Comparison of ENCODE assay signal across 15 cellular contexts in the genomic region with DNA sequence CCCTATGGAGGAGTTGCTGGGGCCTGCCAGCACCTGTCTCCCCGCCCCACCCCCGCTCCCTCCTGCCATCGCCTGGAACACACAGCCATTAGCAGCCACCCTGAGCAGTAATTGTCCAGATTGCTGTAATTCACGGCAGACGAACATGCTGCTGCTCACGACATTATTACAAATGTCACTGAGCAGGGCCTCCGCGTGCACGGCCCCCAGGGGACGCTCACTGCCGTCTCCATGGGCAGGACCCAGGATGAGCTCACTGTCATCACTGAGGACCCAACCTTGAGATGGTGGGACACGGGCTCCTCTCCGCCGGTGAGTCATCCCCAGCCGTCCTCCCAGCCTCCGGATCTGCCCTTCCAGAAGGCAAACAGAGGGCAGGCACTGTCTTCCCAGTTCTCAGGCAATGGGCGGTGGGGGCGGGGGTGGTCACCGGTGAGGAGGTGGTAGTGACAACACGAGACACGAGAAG.
DNase-seq lines count a peak whose midpoint lies in the region; ATAC-seq and TF ChIP-seq lines count a peak whose summit lies in the region.
"Had no signal": no experiment of that assay in that cellular context is flagged by ENCODE, and none has a peak within 500 bp of the region (broad histone marks: within the 10 kb centered on the region; RNA-seq: fewer than 3 reads in every experiment).

No MANE protein-coding gene starts in this region.

- WGBS in neuronal stem cell (ENCODE audit: extremely low coverage in 2 of 2, insufficient read length in 2 of 2, insufficient replicate concordance in 1 of 2), 2 donors, result no CpG with 5 or more reads among the region's 21 CpGs

- H2AFZ ChIP-seq in neuronal stem cell (ENCODE audit: low read length), result no peak overlapping the region

- TF ChIP-seq CTCF in A673 (conservative IDR thresholded peaks at IDR 0.05; ENCODE audit: low read depth, low read length) (no peak), ascending aorta (IDR thresholded peaks at IDR 0.05) (no peak)

- peaks cover 2% of the 10 kb centered on the region for H3K79me1 ChIP-seq in neuronal stem cell (ENCODE audit: low read depth, low read length)

- no peak overlapping the region for H4K91ac ChIP-seq in neuronal stem cell (ENCODE audit: low read depth, low read length, poor library complexity)

- no peak overlapping the region for H2BK5ac ChIP-seq in neuronal stem cell (ENCODE audit: low read length)

- CTCF ChIA-PET in A673 (lab: Charles Lee), result interaction anchor here (0.6 kb wide), 1 partner anchor 14 kb away, joined by 7 read pairs; no protein-coding TSS in a partner anchor

- intact Hi-C loops in A673 (cut with micrococcal nuclease; ENCODE audit: unreplicated experiment), result no loop called here
- intact Hi-C loops in ascending aorta (cut with DNase I), result no loop called here

- H3K4me2 ChIP-seq in neuronal stem cell (ENCODE audit: insufficient read depth, low read length, poor library complexity, severe bottlenecking), result no peak overlapping the region

- H3K4ac ChIP-seq in neuronal stem cell (ENCODE audit: low read length), result no peak overlapping the region

- H3K9ac ChIP-seq in neuronal stem cell (ENCODE audit: low read depth, low read length, poor library complexity), result peak overlapping the region; percentile 65

- H2BK120ac ChIP-seq in neuronal stem cell (ENCODE audit: low read depth, low read length), result no peak overlapping the region

- H2BK12ac ChIP-seq in neuronal stem cell (ENCODE audit: low read length), result no peak overlapping the region

- H3K4me1 ChIP-seq in A673 (ENCODE audit: insufficient read depth, low read length, poor library complexity, severe bottlenecking), result peaks cover 28% of the 10 kb centered on the region
- H3K4me1 ChIP-seq in ascending aorta, result peaks cover 42 to 78% of the 10 kb centered on the region in 2 donors
- peaks cover 10 to 16% of the 10 kb centered on the region in 2 donors for H3K4me1 ChIP-seq in neuronal stem cell (ENCODE audit: control insufficient read depth in 2 of 2, insufficient read depth in 1 of 2, low read depth in 1 of 2, low read length in 2 of 2)

- POLR2A ChIA-PET in A673 (lab: Charles Lee; ENCODE audit: low non-redundant PET), result interaction anchor here (0.6 kb wide), 1 partner anchor 416 kb away, joined by 5 read pairs; no protein-coding TSS in a partner anchor

- H3K18ac ChIP-seq in neuronal stem cell (ENCODE audit: low read length), result peak overlapping the region; percentile 35

- H3K4me3 ChIP-seq in A673 (ENCODE audit: low read depth, low read length, poor library complexity, severe bottlenecking) (no peak overlapping the region), ascending aorta (no peak overlapping the region), neuronal stem cell (ENCODE audit: low read length in 2 of 2) (no peak overlapping the region)

- H3K14ac ChIP-seq in neuronal stem cell (ENCODE audit: low read length), result no peak overlapping the region

- H2AK5ac ChIP-seq in neuronal stem cell (ENCODE audit: low read depth, low read length), result peak overlapping the region; percentile 28

- DNase-seq in A673 (ENCODE audit: low spot score), result peak; percentile 53
- DNase-seq in NCI-H1436 treated with DMSO at 0.1 percent for 48 hours (lab: John Stamatoyannopoulos, UW), result peak; percentile 83
- no peak for DNase-seq in ascending aorta (ENCODE audit: low spot score in 2 of 2)
- no peak for DNase-seq in neuronal stem cell (ENCODE audit: low spot score)
- no peak for DNase-seq in stimulated activated CD4-positive, alpha-beta T cell treated with anti-CD3 and anti-CD28 coated beads, Interleukin-2, amount 100 ng/mL, for 24 hours
- no peak for DNase-seq in kidney tubule cell (ENCODE audit: low spot score)
- DNase-seq: activated CD8-positive, alpha-beta memory T cell treated with anti-CD3 and anti-CD28 coated beads, Interleukin-2, amount 50 U/mL, for 4 hours; effector memory CD4-positive, alpha-beta T cell; KBM-7; left colon; NCI-H446 treated with DMSO at 0.1 percent for 48 hours; SIG-M5; stimulated activated CD4-positive, alpha-beta T cell treated with anti-CD3 and anti-CD28 coated beads, Interleukin-12 subunit alpha, Interleukin-12 subunit beta, amount 100 ng/mL, for 4 hours had no signal

- peak overlapping the region; percentile 46 for H3K23ac ChIP-seq in neuronal stem cell (ENCODE audit: low read depth, low read length, poor library complexity)

- no peak overlapping the region for H3K27ac ChIP-seq in A673 (ENCODE audit: low read depth, low read length, poor library complexity, severe bottlenecking)
- H3K27ac ChIP-seq in ascending aorta, result peak overlapping the region; percentile 90 to 94
- no peak overlapping the region for H3K27ac ChIP-seq in neuronal stem cell (replicated peaks; ENCODE audit: low read length)

- H3K27me3 ChIP-seq in A673 (replicated peaks; ENCODE audit: insufficient read depth, low read depth, low read length, poor library complexity), result no peaks in the 10 kb centered on the region
- no peaks in the 10 kb centered on the region for H3K27me3 ChIP-seq in ascending aorta
- H3K27me3 ChIP-seq in neuronal stem cell (ENCODE audit: control insufficient read depth in 3 of 3, insufficient read depth in 3 of 3, low read depth in 1 of 3, low read length in 3 of 3), result no peaks in the 10 kb centered on the region

- no TSS peak for BruUV-seq in A673 (replicated peaks; lab: Mats Ljungman, UMichigan)

- peak overlapping the region; percentile 33 for H2BK15ac ChIP-seq in neuronal stem cell (ENCODE audit: low read length)

- peaks cover 54% of the 10 kb centered on the region for H3K36me3 ChIP-seq in A673 (ENCODE audit: insufficient read depth, low read length, poor library complexity, severe bottlenecking)
- peaks cover 25 to 45% of the 10 kb centered on the region in 2 donors for H3K36me3 ChIP-seq in ascending aorta
- H3K36me3 ChIP-seq in neuronal stem cell (replicated peaks in 1 of 2; ENCODE audit: control insufficient read depth in 2 of 2, insufficient read depth in 2 of 2, low read length in 2 of 2), result peaks cover 23 to 57% of the 10 kb centered on the region in 2 donors

- ATAC-seq in HG03045 (IDR thresholded peaks at IDR 0.05; ENCODE audit: unreplicated experiment) (no peak), HG02610 (IDR thresholded peaks at IDR 0.05; ENCODE audit: unreplicated experiment) (no peak)
- ATAC-seq: left colon had no signal

- H3K9me3 ChIP-seq in A673 (ENCODE audit: low read depth, low read length, poor library complexity, severe bottlenecking) (no peaks in the 10 kb centered on the region), ascending aorta (no peaks in the 10 kb centered on the region), neuronal stem cell (replicated peaks in 1 of 2; ENCODE audit: control insufficient read depth in 2 of 2, insufficient read depth in 1 of 2, low read depth in 1 of 2, low read length in 2 of 2) (no peaks in the 10 kb centered on the region)

- H4K8ac ChIP-seq in neuronal stem cell (ENCODE audit: low read depth, low read length), result no peak overlapping the region

Comparison
In these comparisons a context has a peak if more than half of its experiments do, and no peak if none do; other contexts are left out.
1. DNase-seq: peak in A673 (single experiment) and NCI-H1436 treated with DMSO at 0.1 percent for 48 hours (single experiment); none in ascending aorta (0 of 2), neuronal stem cell (single experiment), stimulated activated CD4-positive, alpha-beta T cell treated with anti-CD3 and anti-CD28 coated beads, Interleukin-2, amount 100 ng/mL, for 24 hours (0 of 2) and kidney tubule cell (single experiment).
2. H3K27ac ChIP-seq: peak in ascending aorta (2 of 2); none in A673 (single experiment) and neuronal stem cell (single experiment).